15 cellular contexts compared by ENCODE assay signal in genomic region chr11:75246006-75246672, GRCh38. TPM values are rescaled to one million over a fixed set of nuclear protein-coding genes. Genes with fewer than 3 reads are reported as not detected.
"Had no signal": no experiment of that assay in that cellular context is flagged by ENCODE, and none has a peak within 500 bp of the region (broad histone marks: within the 10 kb centered on the region; RNA-seq: fewer than 3 reads in every experiment).

No MANE protein-coding gene starts in this region.

- H3K27me3 ChIP-seq: adrenal gland had no signal

- H3K36me3 ChIP-seq: adrenal gland, gastroesophageal sphincter, tibial nerve had no signal

- ATAC-seq: activated T-helper 17 cell treated with anti-CD3 and anti-CD28 coated beads, Interleukin-2, amount 50 U/mL, for 72 hours; effector memory CD8-positive, alpha-beta T cell; gastroesophageal sphincter had no signal

- H3K27ac Mint-ChIP-seq: activated B cell treated with CpG ODN at 0.5 μM for 24 hours; activated T-helper 17 cell treated with anti-CD3 and anti-CD28 coated beads, Interleukin-2, amount 50 U/mL, for 72 hours; effector memory CD8-positive, alpha-beta T cell; T-helper 1 cell treated with Interleukin-12 subunit alpha and Interleukin-12 subunit beta and Interleukin-4 antibody, amounts not matched to agents 30 μg/mL and 1 μg/mL, for 36 hours had no signal

- H3K4me1 Mint-ChIP-seq: activated T-helper 17 cell treated with anti-CD3 and anti-CD28 coated beads, Interleukin-2, amount 50 U/mL, for 72 hours; neural crest cell had no signal

- H3K4me1 ChIP-seq: adrenal gland, parathyroid adenoma had no signal

- H3K9me3 Mint-ChIP-seq: activated B cell treated with CpG ODN at 0.5 μM for 24 hours; activated T-helper 17 cell treated with anti-CD3 and anti-CD28 coated beads, Interleukin-2, amount 50 U/mL, for 72 hours; effector memory CD8-positive, alpha-beta T cell; neural crest cell; T-helper 1 cell treated with Interleukin-12 subunit alpha and Interleukin-12 subunit beta and Interleukin-4 antibody, amounts not matched to agents 30 μg/mL and 1 μg/mL, for 36 hours had no signal

- DNase-seq: activated B cell treated with CpG ODN at 0.5 μM for 24 hours; activated naive CD4-positive, alpha-beta T cell treated with anti-CD3 and anti-CD28 coated beads, Interleukin-2, amount 50 U/mL, for 16 hours; central memory CD4-positive, alpha-beta T cell; effector memory CD8-positive, alpha-beta T cell; retina had no signal

- H3K4me3 ChIP-seq: adrenal gland, gastroesophageal sphincter, skin epidermis, tibial nerve had no signal

- H3K4me3 Mint-ChIP-seq: activated B cell treated with CpG ODN at 0.5 μM for 24 hours; activated T-helper 17 cell treated with anti-CD3 and anti-CD28 coated beads, Interleukin-2, amount 50 U/mL, for 72 hours; effector memory CD8-positive, alpha-beta T cell; neural crest cell; T-helper 1 cell treated with Interleukin-12 subunit alpha and Interleukin-12 subunit beta and Interleukin-4 antibody, amounts not matched to agents 30 μg/mL and 1 μg/mL, for 36 hours had no signal

- H3K9me3 ChIP-seq: adrenal gland, gastroesophageal sphincter, tibial nerve had no signal

- H3K27ac ChIP-seq: adrenal gland, gastroesophageal sphincter, parathyroid adenoma, skin epidermis, tibial nerve had no signal

RNA-seq across cellular contexts. Expression of gene TPBGL, which starts 5.6 kb away (rescaled TPM):
- total RNA-seq: activated B cell treated with CpG ODN at 0.5 μM for 24 hours, epithelial cell of proximal tubule, liver had no signal
